ENCODE assay signal across 10 cellular contexts in the genomic region with DNA sequence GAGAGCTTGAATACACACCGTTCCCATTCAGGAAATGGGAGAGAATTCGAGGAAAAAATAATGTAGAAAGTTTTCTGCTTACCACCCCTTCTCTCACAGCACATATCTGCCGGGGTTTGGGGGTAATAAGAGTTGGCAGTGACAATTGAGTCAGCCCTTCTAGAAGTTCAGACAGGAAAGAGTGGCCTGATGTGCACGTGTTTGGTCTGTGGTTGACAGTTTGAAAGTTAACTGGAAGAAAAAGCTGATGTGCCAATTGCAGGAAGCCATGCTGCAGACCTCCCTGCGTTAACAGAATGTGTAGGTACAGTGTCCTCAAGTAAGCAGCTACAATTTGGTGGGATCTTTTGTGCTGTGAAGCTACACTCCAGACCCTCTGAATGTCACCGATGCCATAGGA. TPM values are rescaled to one million over a fixed set of nuclear protein-coding genes. Genes with fewer than 3 reads are reported as not detected.
A peak's percentile ranks its signal among the peaks of the same experiment; 100 is the strongest.
DNase-seq lines count a peak whose midpoint lies in the region; ATAC-seq and TF ChIP-seq lines count a peak whose summit lies in the region.
"Had no signal": no experiment of that assay in that cellular context is flagged by ENCODE, and none has a peak within 500 bp of the region (broad histone marks: within the 10 kb centered on the region; RNA-seq: fewer than 3 reads in every experiment).

No MANE protein-coding gene starts in this region.

- in situ Hi-C loops in gastrocnemius medialis (cut with MboI; ENCODE audit: low sequenced_read_pairs in 4 of 4) = loop anchor here in 1 of 4 donors (10.0 kb wide), 1 partner anchor 65 kb away; no protein-coding TSS in a partner anchor

- no peak for TF ChIP-seq CTCF in MM.1S (IDR thresholded peaks at IDR 0.05; ENCODE audit: low read length)
- no peak for TF ChIP-seq CTCF in natural killer cell (IDR thresholded peaks at IDR 0.05)
- no peak for TF ChIP-seq CTCF in gastrocnemius medialis (IDR thresholded peaks at IDR 0.05 in 4 of 5, conservative IDR thresholded peaks at IDR 0.05 in 1 of 5)

- peaks cover 9% of the 10 kb centered on the region for H3K27me3 Mint-ChIP-seq in activated CD8-positive, alpha-beta T cell treated with anti-CD3 and anti-CD28 coated beads, Interleukin-2, amount 10 ng/mL, durations not matched to agents 7 days and 5 days (ENCODE audit: low read depth)
- peaks cover 0 to 9% of the 10 kb centered on the region in 2 donors for H3K27me3 Mint-ChIP-seq in natural killer cell (ENCODE audit: low read depth in 2 of 2)

- peaks cover 5% of the 10 kb centered on the region; the same call in 1 of the 2 replicates for H3F3A ChIP-seq in MM.1S (ENCODE audit: insufficient read depth, low read length)

- no peaks in the 10 kb centered on the region for H3K27me3 ChIP-seq in MM.1S (replicated peaks; ENCODE audit: insufficient read depth, low read length)
- H3K27me3 ChIP-seq in gastrocnemius medialis = no peaks in the 10 kb centered on the region

- H3K4me1 ChIP-seq in MM.1S (ENCODE audit: low read length) (no peaks in the 10 kb centered on the region), gastrocnemius medialis (no peaks in the 10 kb centered on the region)

- H3K9me3 Mint-ChIP-seq in activated CD8-positive, alpha-beta T cell treated with anti-CD3 and anti-CD28 coated beads, Interleukin-2, amount 10 ng/mL, durations not matched to agents 7 days and 5 days (ENCODE audit: insufficient read depth) = no peaks in the 10 kb centered on the region
- no peaks in the 10 kb centered on the region for H3K9me3 Mint-ChIP-seq in natural killer cell

- no peak overlapping the region for H3K9ac ChIP-seq in MM.1S (ENCODE audit: low read length)

- peaks cover 60% of the 10 kb centered on the region for H3K36me3 Mint-ChIP-seq in activated CD8-positive, alpha-beta T cell treated with anti-CD3 and anti-CD28 coated beads, Interleukin-2, amount 10 ng/mL, durations not matched to agents 7 days and 5 days (ENCODE audit: low read depth)
- peaks cover 15% of the 10 kb centered on the region for H3K36me3 Mint-ChIP-seq in natural killer cell

- CTCF ChIA-PET in activated CD8-positive, alpha-beta T cell treated with anti-CD3 and anti-CD28 coated beads, Interleukin-2, amount 10 ng/mL, durations not matched to agents 7 days and 5 days (lab: Charles Lee) = interaction anchor here (1.6 kb wide), 1 partner anchor 9 kb away, joined by 4 read pairs; no protein-coding TSS in a partner anchor

- H3K79me2 ChIP-seq in MM.1S (ENCODE audit: low read length) = no peaks in the 10 kb centered on the region

- H3K36me3 ChIP-seq in MM.1S (replicated peaks; ENCODE audit: insufficient read depth, low read length) (peaks cover 32% of the 10 kb centered on the region), gastrocnemius medialis (peaks cover 2 to 39% of the 10 kb centered on the region in 2 donors)

- DNase-seq in NK-92 treated with Interleukin-12 subunit alpha and Interleukin-12 subunit beta, amount 100 ng/mL, for 24 hours (lab: John Stamatoyannopoulos, UW) = peak; percentile 34
- no peak for DNase-seq in NK-92 (lab: John Stamatoyannopoulos, UW; ENCODE audit: unreplicated experiment)
- DNase-seq in MM.1S = peak; percentile 31
- DNase-seq in activated CD8-positive, alpha-beta T cell treated with anti-CD3 and anti-CD28 coated beads, Interleukin-2, amount 10 ng/mL, durations not matched to agents 7 days and 5 days = peak; percentile 67
- DNase-seq in natural killer cell = no peak
- no peak for DNase-seq in gastrocnemius medialis
- no peak for DNase-seq in NCI-H1930 (lab: John Stamatoyannopoulos, UW)
- DNase-seq: H7, retina had no signal

- peak; percentile 57 for ATAC-seq in activated CD8-positive, alpha-beta T cell treated with anti-CD3 and anti-CD28 coated beads, Interleukin-2, amount 10 ng/mL, durations not matched to agents 7 days and 5 days
- ATAC-seq in natural killer cell = peak; percentile 81 to 89 (median 85)
- no peak for ATAC-seq in gastrocnemius medialis
- no peak for ATAC-seq in HG02938 (IDR thresholded peaks at IDR 0.05; ENCODE audit: unreplicated experiment)

- H3K27ac ChIP-seq in MM.1S (ENCODE audit: low read length) (no peak overlapping the region), gastrocnemius medialis (no peak overlapping the region)

- no peak overlapping the region for H2AFZ ChIP-seq in MM.1S (ENCODE audit: low read length)

- H3K4me3 ChIP-seq in MM.1S (ENCODE audit: low read length) (no peak overlapping the region), gastrocnemius medialis (no peak overlapping the region)

- POLR2A ChIA-PET in activated CD8-positive, alpha-beta T cell treated with anti-CD3 and anti-CD28 coated beads, Interleukin-2, amount 10 ng/mL, durations not matched to agents 7 days and 5 days (lab: Charles Lee) = interaction anchor here (0.6 to 0.9 kb wide), 2 partner anchors 27 to 138 kb away, joined by 3 read pairs; no protein-coding TSS in a partner anchor

- peaks cover 33% of the 10 kb centered on the region for H3K4me1 Mint-ChIP-seq in activated CD8-positive, alpha-beta T cell treated with anti-CD3 and anti-CD28 coated beads, Interleukin-2, amount 10 ng/mL, durations not matched to agents 7 days and 5 days (ENCODE audit: low read depth)
- H3K4me1 Mint-ChIP-seq in natural killer cell = peaks cover 28 to 29% of the 10 kb centered on the region in 2 donors

- H3K27ac Mint-ChIP-seq in activated CD8-positive, alpha-beta T cell treated with anti-CD3 and anti-CD28 coated beads, Interleukin-2, amount 10 ng/mL, durations not matched to agents 7 days and 5 days = peak overlapping the region; percentile 60
- peak overlapping the region; percentile 45 to 72 for H3K27ac Mint-ChIP-seq in natural killer cell

- H3K4me2 ChIP-seq in MM.1S (ENCODE audit: low read depth, low read length) = no peak overlapping the region

- H3K9me2 ChIP-seq in MM.1S (replicated peaks; ENCODE audit: insufficient read depth, low read length) = no peaks in the 10 kb centered on the region

- no peak overlapping the region for H3K4me3 Mint-ChIP-seq in activated CD8-positive, alpha-beta T cell treated with anti-CD3 and anti-CD28 coated beads, Interleukin-2, amount 10 ng/mL, durations not matched to agents 7 days and 5 days
- peak overlapping the region; percentile 26 for H3K4me3 Mint-ChIP-seq in natural killer cell

- no peaks in the 10 kb centered on the region for H4K20me1 ChIP-seq in MM.1S (ENCODE audit: insufficient read depth, low read length)

- no peak for TF ChIP-seq POLR2A in gastrocnemius medialis (IDR thresholded peaks at IDR 0.05)

- no peaks in the 10 kb centered on the region for H3K9me3 ChIP-seq in MM.1S (replicated peaks; ENCODE audit: insufficient read depth, low read length)
- no peaks in the 10 kb centered on the region for H3K9me3 ChIP-seq in gastrocnemius medialis

- intact Hi-C loops in natural killer cell (cut with micrococcal nuclease) = no loop called here
- intact Hi-C loops in gastrocnemius medialis (cut with DNase I; ENCODE audit: low total_unique reads) = no loop called here

RNA-seq across cellular contexts. Expression of a gene that starts 50.9 kb away (rescaled TPM):
- total RNA-seq in activated CD8-positive, alpha-beta T cell treated with anti-CD3 and anti-CD28 coated beads, Interleukin-2, amount 10 ng/mL, durations not matched to agents 7 days and 5 days = 100 to 1,000 TPM; 218 to 231 TPM
- total RNA-seq in natural killer cell = 100 to 1,000 TPM; 208 to 226 (median 226) TPM
- 10 to 100 TPM; 37.7 to 58.8 (median 48.4) TPM for total RNA-seq in gastrocnemius medialis

Comparison
In these comparisons a context has a peak if more than half of its experiments do, and no peak if none do; other contexts are left out.
1. DNase-seq: peak in NK-92 treated with Interleukin-12 subunit alpha and Interleukin-12 subunit beta, amount 100 ng/mL, for 24 hours (single experiment), MM.1S (single experiment) and activated CD8-positive, alpha-beta T cell treated with anti-CD3 and anti-CD28 coated beads, Interleukin-2, amount 10 ng/mL, durations not matched to agents 7 days and 5 days (single experiment); none in NK-92 (single experiment), natural killer cell (single experiment), gastrocnemius medialis (0 of 2) and NCI-H1930 (0 of 2).
2. ATAC-seq: peak in activated CD8-positive, alpha-beta T cell treated with anti-CD3 and anti-CD28 coated beads, Interleukin-2, amount 10 ng/mL, durations not matched to agents 7 days and 5 days (single experiment) and natural killer cell (3 of 3); none in gastrocnemius medialis (0 of 2) and HG02938 (single experiment).